19 cellular contexts compared by ENCODE assay signal in genomic region chr12:116207274-116207673, GRCh38.
A peak's percentile ranks its signal among the peaks of the same experiment; 100 is the strongest.
DNase-seq lines count a peak whose midpoint lies in the region; ATAC-seq, FAIRE-seq and TF ChIP-seq lines count a peak whose summit lies in the region.
"Had no signal": no experiment of that assay in that cellular context is flagged by ENCODE, and none has a peak within 500 bp of the region (broad histone marks: within the 10 kb centered on the region; RNA-seq: fewer than 3 reads in every experiment).

No MANE protein-coding gene starts in this region.

- H3K23ac ChIP-seq in trophoblast cell (ENCODE audit: low read length), result no peak overlapping the region

- no peak overlapping the region for H3K18ac ChIP-seq in trophoblast cell (ENCODE audit: low read length)

- intact Hi-C loops in HepG2 (cut with micrococcal nuclease; ENCODE audit: unreplicated experiment), result no loop called here
- intact Hi-C loops in right lobe of liver (cut with DNase I), result no loop called here

- H3K36me3 Mint-ChIP-seq in endodermal cell (ENCODE audit: low read depth), result no peaks in the 10 kb centered on the region

- TF ChIP-seq CTCF in HepG2 (CRISPR knock-in tag; IDR thresholded peaks at IDR 0.05) (no peak), right lobe of liver (IDR thresholded peaks at IDR 0.05) (no peak), HEK293 (tag by site-specific recombination; IDR thresholded peaks at IDR 0.05) (no peak), endodermal cell (conservative IDR thresholded peaks at IDR 0.05) (no peak)

- no peaks in the 10 kb centered on the region for H3K9me2 ChIP-seq in GM23248 (ENCODE audit: insufficient read depth)

- H3K9me3 ChIP-seq in HepG2 (ENCODE audit: low read length), result no peaks in the 10 kb centered on the region
- no peaks in the 10 kb centered on the region for H3K9me3 ChIP-seq in right lobe of liver
- H3K9me3 ChIP-seq in HEK293 (ENCODE audit: control insufficient read depth, insufficient read depth, low read depth, low read length), result no peaks in the 10 kb centered on the region
- H3K9me3 ChIP-seq in endodermal cell (ENCODE audit: control insufficient read depth, low read length), result no peaks in the 10 kb centered on the region
- no peaks in the 10 kb centered on the region for H3K9me3 ChIP-seq in trophoblast cell (ENCODE audit: insufficient read depth, low read depth, low read length)
- no peaks in the 10 kb centered on the region for H3K9me3 ChIP-seq in GM23248 (ENCODE audit: low read depth)
- H3K9me3 ChIP-seq: BLaER1 treated with 17β-estradiol and CSF1 and Interleukin-3, amounts not matched to agents 10 nM and 100 nM had no signal

- TF ChIP-seq POLR2A in HepG2 (IDR thresholded peaks at IDR 0.05; ENCODE audit: insufficient read depth in 1 of 2, low read depth in 2 of 2, low read length in 2 of 2) (no peak), right lobe of liver (IDR thresholded peaks at IDR 0.05) (no peak)

- no peaks in the 10 kb centered on the region for H3K79me1 ChIP-seq in trophoblast cell (ENCODE audit: low read length)

- H3K36me3 ChIP-seq in HepG2 (replicated peaks in 1 of 2; ENCODE audit: control insufficient read depth in 1 of 2, insufficient read depth in 2 of 2, low read length in 2 of 2) (no peaks in the 10 kb centered on the region; a peak in 1 of 5 replicates), right lobe of liver (no peaks in the 10 kb centered on the region), HEK293 (ENCODE audit: control insufficient read depth in 2 of 2, insufficient read depth in 1 of 2, low read length in 2 of 2) (no peaks in the 10 kb centered on the region), endodermal cell (ENCODE audit: control insufficient read depth, insufficient read depth, low read length) (peaks cover 8% of the 10 kb centered on the region), trophoblast cell (ENCODE audit: control insufficient read depth in 1 of 2, insufficient read depth in 2 of 2, low read length in 2 of 2) (no peaks in the 10 kb centered on the region), GM23248 (ENCODE audit: low read depth) (no peaks in the 10 kb centered on the region)

- 98% methylated on average over 3 of the region's 3 CpGs for WGBS in HepG2 (ENCODE audit: low lambda C conversion rate)
- 100% methylated on average over 3 of the region's 3 CpGs for WGBS in right lobe of liver (ENCODE audit: insufficient coverage, low coverage, low lambda C conversion rate, missing lambda C conversion rate)
- 96 to 100% methylated on average over 1 to 2 of the region's 3 CpGs for WGBS in endodermal cell (ENCODE audit: insufficient coverage in 1 of 2, insufficient read length in 1 of 2), 2 experiments
- WGBS in trophoblast cell (ENCODE audit: extremely low coverage, insufficient coverage, insufficient read length), result no CpG with 5 or more reads among the region's 3 CpGs
- 98 to 100% methylated on average over 3 of the region's 3 CpGs for WGBS in GM23248 (ENCODE audit: low coverage in 1 of 2, low lambda C conversion rate in 2 of 2, missing lambda C conversion rate in 2 of 2), 2 experiments

- H3K9ac ChIP-seq in HepG2 (ENCODE audit: insufficient read depth, low read depth, low read length) (no peak overlapping the region), endodermal cell (ENCODE audit: extremely low read depth, low read length, poor library complexity, severe bottlenecking) (no peak overlapping the region), trophoblast cell (ENCODE audit: low read length) (no peak overlapping the region), GM23248 (no peak overlapping the region)
- H3K9ac ChIP-seq: BLaER1 treated with 17β-estradiol and CSF1 and Interleukin-3, amounts not matched to agents 10 nM and 100 nM had no signal

- H2BK12ac ChIP-seq in trophoblast cell (ENCODE audit: low read length), result no peak overlapping the region

- DNase-seq in HepG2 (ENCODE audit: low spot score) (no peak), right lobe of liver (no peak), endodermal cell (no peak), trophoblast cell (no peak), GM23248 (no peak), NCI-H2107 treated with DMSO at 0.1 percent for 48 hours (lab: John Stamatoyannopoulos, UW; ENCODE audit: unreplicated experiment) (no peak)
- DNase-seq: 8988T; Calu3; CD8-positive, alpha-beta T cell; DMS 273 treated with DMSO at 0.1 percent for 48 hours; DMS79; GDM1; H7 had no signal

- H3K4me1 ChIP-seq in HepG2 (ENCODE audit: insufficient read depth, low read length) (no peaks in the 10 kb centered on the region), right lobe of liver (peaks cover 0 to under 1% (median 0%) of the 10 kb centered on the region in 4 donors), HEK293 (ENCODE audit: control insufficient read depth, insufficient read depth, low read length) (peaks cover 18% of the 10 kb centered on the region), endodermal cell (ENCODE audit: control insufficient read depth, insufficient read depth, low read length) (peaks cover 13% of the 10 kb centered on the region), trophoblast cell (ENCODE audit: control insufficient read depth in 1 of 2, insufficient read depth in 2 of 2, low read length in 2 of 2) (peaks cover 2% of the 10 kb centered on the region in 2 experiments), GM23248 (ENCODE audit: insufficient read depth) (peaks cover 26% of the 10 kb centered on the region)

- H2AFZ ChIP-seq in HepG2 (ENCODE audit: low read length) (no peak overlapping the region), trophoblast cell (ENCODE audit: insufficient read depth, low read length, poor library complexity) (no peak overlapping the region), GM23248 (no peak overlapping the region)
- H2AFZ ChIP-seq: GM23338 had no signal

- no peak overlapping the region for H3K4me3 ChIP-seq in HepG2 (replicated peaks in 1 of 3; ENCODE audit: insufficient read depth in 1 of 3, low read depth in 2 of 3, low read length in 3 of 3)
- no peak overlapping the region for H3K4me3 ChIP-seq in right lobe of liver
- H3K4me3 ChIP-seq in HEK293 (ENCODE audit: low read depth, low read length), result no peak overlapping the region
- no peak overlapping the region for H3K4me3 ChIP-seq in endodermal cell (ENCODE audit: low read length)
- no peak overlapping the region for H3K4me3 ChIP-seq in trophoblast cell (ENCODE audit: low read depth, low read length)
- no peak overlapping the region for H3K4me3 ChIP-seq in GM23248
- H3K4me3 ChIP-seq: BLaER1 treated with 17β-estradiol and CSF1 and Interleukin-3, amounts not matched to agents 10 nM and 100 nM; GM23338 had no signal

- H3K79me2 ChIP-seq in HepG2 (ENCODE audit: insufficient read depth, low read length), result peaks cover 21% of the 10 kb centered on the region
- H3K79me2 ChIP-seq in trophoblast cell (ENCODE audit: control insufficient read depth, insufficient read depth, low read length, poor library complexity), result peaks cover 7% of the 10 kb centered on the region
- peaks cover 100% of the 10 kb centered on the region for H3K79me2 ChIP-seq in GM23248 (ENCODE audit: insufficient read depth)

- no peak overlapping the region for H3K14ac ChIP-seq in trophoblast cell (ENCODE audit: low read length)

- peaks cover 15% of the 10 kb centered on the region; the same call in 1 of the 2 replicates for H3F3A ChIP-seq in GM23248 (ENCODE audit: insufficient read depth)

- POLR2A ChIA-PET in HepG2 (lab: Yijun Ruan, JAX) (no interaction called here), HEK293 (lab: Yijun Ruan, JAX) (no interaction called here)

- H3K4me1 Mint-ChIP-seq in endodermal cell, result peaks cover 43% of the 10 kb centered on the region

- ATAC-seq in HepG2 (no peak), right lobe of liver (no peak), HG03097 (IDR thresholded peaks at IDR 0.05; ENCODE audit: low FRiP score, unreplicated experiment) (no peak)
- ATAC-seq: CD8-positive, alpha-beta T cell; GM23338; HCT116 had no signal

- H4K91ac ChIP-seq in trophoblast cell (ENCODE audit: low read depth, low read length), result no peak overlapping the region

- TF ChIP-seq RAD21 in HepG2 (CRISPR knock-in tag; IDR thresholded peaks at IDR 0.05), result no peak

- no peak overlapping the region for H2AK5ac ChIP-seq in trophoblast cell (ENCODE audit: low read length)

- TF ChIP-seq EP300 in HepG2 (IDR thresholded peaks at IDR 0.05; ENCODE audit: low read depth in 2 of 2, low read length in 2 of 2) (no peak), HepG2 (CRISPR knock-in tag; IDR thresholded peaks at IDR 0.05; ENCODE audit: borderline replicate concordance) (no peak)

- no peaks in the 10 kb centered on the region for H3K27me3 Mint-ChIP-seq in endodermal cell (ENCODE audit: insufficient read depth)
- H3K27me3 Mint-ChIP-seq: B cell had no signal

- BruUV-seq in HepG2 (replicated peaks; lab: Mats Ljungman, UMichigan), result no TSS peak

- H3K27ac ChIP-seq in HepG2 (ENCODE audit: extremely low read length, insufficient read depth, low read length), result no peak overlapping the region
- no peak overlapping the region for H3K27ac ChIP-seq in right lobe of liver
- no peak overlapping the region for H3K27ac ChIP-seq in HEK293 (ENCODE audit: extremely low read depth, low read depth, low read length)
- no peak overlapping the region for H3K27ac ChIP-seq in endodermal cell (ENCODE audit: low read depth, low read length)
- H3K27ac ChIP-seq in trophoblast cell (ENCODE audit: low read depth, low read length), result no peak overlapping the region
- H3K27ac ChIP-seq in GM23248, result no peak overlapping the region
- H3K27ac ChIP-seq: BLaER1 treated with 17β-estradiol and CSF1 and Interleukin-3, amounts not matched to agents 10 nM and 100 nM had no signal

- H3K27ac Mint-ChIP-seq in endodermal cell, result peak overlapping the region; percentile 26
- H3K27ac Mint-ChIP-seq: B cell; CD8-positive, alpha-beta T cell; GM23338 had no signal

- no peak overlapping the region for H3K4me2 ChIP-seq in HepG2 (ENCODE audit: low read depth, low read length)
- H3K4me2 ChIP-seq in trophoblast cell (ENCODE audit: low read length), result no peak overlapping the region
- H3K4me2 ChIP-seq in GM23248 (ENCODE audit: unreplicated experiment), result no peak overlapping the region
- H3K4me2 ChIP-seq: BLaER1 treated with 17β-estradiol and CSF1 and Interleukin-3, amounts not matched to agents 10 nM and 100 nM; GM23338 had no signal

- H3K9me3 Mint-ChIP-seq in endodermal cell, result no peaks in the 10 kb centered on the region
- H3K9me3 Mint-ChIP-seq: CD8-positive, alpha-beta T cell; GM23338 had no signal

- no peak overlapping the region for H3K4me3 Mint-ChIP-seq in endodermal cell
- H3K4me3 Mint-ChIP-seq: B cell; CD8-positive, alpha-beta T cell; GM23338 had no signal

- in situ Hi-C loops in HepG2 (cut with HindIII; ENCODE audit: extremely low pct_ligation_motif_present, low pct_unique_long_range_greater_than_20kb), result no loop called here
- in situ Hi-C loops in GM23248 (cut with MboI), result no loop called here

- CTCF ChIA-PET in HepG2 (lab: Yijun Ruan, JAX; ENCODE audit: low intra/inter-chr PET ratio, low total read pairs), result no interaction called here
- CTCF ChIA-PET in HEK293 (lab: Yijun Ruan, JAX), result no interaction called here

- H2BK120ac ChIP-seq in trophoblast cell (ENCODE audit: insufficient read depth, low read length, poor library complexity), result no peak overlapping the region

- H4K12ac ChIP-seq in trophoblast cell (ENCODE audit: low read depth, low read length), result no peak overlapping the region

- no peaks in the 10 kb centered on the region for H3K27me3 ChIP-seq in HepG2 (ENCODE audit: control insufficient read depth in 1 of 2, insufficient read depth in 2 of 2, low read length in 2 of 2)
- H3K27me3 ChIP-seq in right lobe of liver, result no peaks in the 10 kb centered on the region
- no peaks in the 10 kb centered on the region for H3K27me3 ChIP-seq in endodermal cell (ENCODE audit: control insufficient read depth, insufficient read depth, low read length, poor library complexity, severe bottlenecking)
- no peaks in the 10 kb centered on the region for H3K27me3 ChIP-seq in trophoblast cell (ENCODE audit: insufficient read depth, low read length)
- no peaks in the 10 kb centered on the region for H3K27me3 ChIP-seq in GM23248 (replicated peaks; ENCODE audit: insufficient read depth)
- H3K27me3 ChIP-seq: BLaER1 treated with 17β-estradiol and CSF1 and Interleukin-3, amounts not matched to agents 10 nM and 100 nM had no signal

- H2BK5ac ChIP-seq in trophoblast cell (ENCODE audit: low read depth, low read length, poor library complexity), result no peak overlapping the region

- H4K8ac ChIP-seq in trophoblast cell (ENCODE audit: low read depth, low read length), result no peak overlapping the region

- FAIRE-seq in HepG2 (lab: Jason Lieb, UNC), result no peak

- H4K20me1 ChIP-seq in HepG2 (ENCODE audit: insufficient read depth, low read length), result no peaks in the 10 kb centered on the region; the same call in 1 of the 2 replicates
- H4K20me1 ChIP-seq in GM23248 (ENCODE audit: insufficient read depth), result peaks cover 27% of the 10 kb centered on the region; the same call in 1 of the 2 replicates

- peak overlapping the region; percentile 40 for H3K4ac ChIP-seq in trophoblast cell (ENCODE audit: low read depth, low read length)

Comparison
In these comparisons a context has a peak if more than half of its experiments do, and no peak if none do; other contexts are left out.
1. Of the 63 proteins assayed by ChIP-seq in both HepG2 and HEK293: peak only in HepG2: none; only in HEK293: ATF2; in both: none; in neither: 62.